In genomic region chr9:122912964-122913673, GRCh38 we compare ENCODE assay signal across 8 cellular contexts. TPM values are rescaled to one million over a fixed set of nuclear protein-coding genes. Genes with fewer than 3 reads are reported as not detected.
A peak's percentile ranks its signal among the peaks of the same experiment; 100 is the strongest.
DNase-seq lines count a peak whose midpoint lies in the region; FAIRE-seq and TF ChIP-seq lines count a peak whose summit lies in the region.

TSS of gene ZBTB6 (minus strand) at chr9:122913323. CDS start at chr9:122912072, 1,251 bp downstream.

- H3K9me3 Mint-ChIP-seq in mesothelial cell of epicardium, result no peaks in the 10 kb centered on the region

- FAIRE-seq in endometrium (lab: Jason Lieb, UNC), result peak; percentile 31

- H3K36me3 Mint-ChIP-seq in mesothelial cell of epicardium, result peaks cover 4% of the 10 kb centered on the region

- H3K27me3 Mint-ChIP-seq in mesothelial cell of epicardium (ENCODE audit: low read depth), result no peaks in the 10 kb centered on the region

- peak within 1 kb of the TSS; percentile 100 for H3K27ac Mint-ChIP-seq in mesothelial cell of epicardium

- DNase-seq in COR-L47 (lab: John Stamatoyannopoulos, UW) (peak; percentile 82), GM20000 (ENCODE audit: low spot score) (peak; percentile 77), HS-5 (ENCODE audit: low read depth) (peak; percentile 65), NOMO-1 (lab: John Stamatoyannopoulos, UW; ENCODE audit: unreplicated experiment in 2 of 2) (peak; percentile 67 to 71), mesothelial cell of epicardium (ENCODE audit: low spot score in 2 of 2, unreplicated experiment in 2 of 2) (peak; percentile 31 to 72)
- DNase-seq in activated CD8-positive, alpha-beta memory T cell treated with anti-CD3 and anti-CD28 coated beads for 4 hours (ENCODE audit: low read depth in 2 of 2), result peak; percentile 30 to 36
- peak; percentile 38 for DNase-seq in stimulated activated CD8-positive, alpha-beta memory T cell treated with anti-CD3 and anti-CD28 coated beads, Interleukin-4, amount 100 ng/mL, for 24 hours (ENCODE audit: low read depth)

- no peak for TF ChIP-seq CTCF in GM20000 (IDR thresholded peaks at IDR 0.05; ENCODE audit: extremely low read depth, missing control alignments)
- TF ChIP-seq CTCF in mesothelial cell of epicardium (IDR thresholded peaks at IDR 0.05; ENCODE audit: unreplicated experiment), result no peak

- peaks cover 14% of the 10 kb centered on the region for H3K4me1 Mint-ChIP-seq in mesothelial cell of epicardium

- H3K4me3 Mint-ChIP-seq in mesothelial cell of epicardium, result peak within 1 kb of the TSS; percentile 85

RNA-seq across cellular contexts. Expression of gene ZBTB6, which starts in this region (rescaled TPM):
- 9.6 to 10.4 TPM (median 10.2 TPM) in 3 replicates for total RNA-seq in mesothelial cell of epicardium

Comparison
In these comparisons a context has a peak if more than half of its experiments do, and no peak if none do; other contexts are left out.
1. Peak in every context shown above with its lines: DNase-seq.